11 cellular contexts compared by ENCODE assay signal in the genomic region with DNA sequence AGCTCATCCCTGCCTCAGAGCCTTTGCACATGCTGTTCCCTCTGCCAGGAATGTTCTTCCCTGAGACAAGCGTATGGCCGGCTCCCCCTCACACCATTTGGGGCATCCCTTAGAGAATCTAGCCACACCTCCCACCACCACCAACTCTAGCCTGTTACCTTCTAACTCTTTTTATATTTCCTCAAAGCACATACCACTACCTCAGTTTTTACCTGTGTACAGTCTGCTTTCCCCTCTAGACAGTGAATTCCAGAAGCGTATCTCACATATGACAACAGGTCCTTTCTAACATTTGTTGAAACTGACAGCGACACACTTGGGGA.
DNase-seq lines count a peak whose midpoint lies in the region; ATAC-seq and TF ChIP-seq lines count a peak whose summit lies in the region.
"Had no signal": no experiment of that assay in that cellular context is flagged by ENCODE, and none has a peak within 500 bp of the region (broad histone marks: within the 10 kb centered on the region; RNA-seq: fewer than 3 reads in every experiment).

No MANE protein-coding gene starts in this region.

- no peaks in the 10 kb centered on the region for H3K27me3 Mint-ChIP-seq in activated naive CD8-positive, alpha-beta T cell treated with anti-CD3 and anti-CD28 coated beads, Interleukin-2, amount 50 U/mL, for 24 hours

- H3K36me3 ChIP-seq in lung (ENCODE audit: control insufficient read depth in 2 of 2, insufficient read depth in 2 of 2, low read length in 2 of 2), result no peaks in the 10 kb centered on the region

- peak overlapping the region; percentile 35 for H3K4me3 Mint-ChIP-seq in activated naive CD8-positive, alpha-beta T cell treated with anti-CD3 and anti-CD28 coated beads, Interleukin-2, amount 50 U/mL, for 24 hours

- H3K9me3 ChIP-seq in lung (ENCODE audit: control insufficient read depth in 2 of 2, insufficient read depth in 1 of 2, low read length in 1 of 2), result no peaks in the 10 kb centered on the region

- DNase-seq in activated naive CD8-positive, alpha-beta T cell treated with anti-CD3 and anti-CD28 coated beads, Interleukin-2, amount 50 U/mL, for 24 hours, result no peak
- DNase-seq in lung (ENCODE audit: low spot score), result no peak
- DNase-seq in substantia nigra (lab: John Stamatoyannopoulos, UW), result no peak
- no peak for DNase-seq in GOT3 (lab: John Stamatoyannopoulos, UW)
- no peak for DNase-seq in NCI-H2107 (lab: John Stamatoyannopoulos, UW)
- no peak for DNase-seq in NCI-H748 treated with DMSO at 0.1 percent for 48 hours (lab: John Stamatoyannopoulos, UW)
- DNase-seq: EL; midbrain; NCI-H510A; stimulated activated CD4-positive, alpha-beta T cell treated with anti-CD3 and anti-CD28 coated beads, Interleukin-4, amount 100 ng/mL, for 4 hours had no signal

- peak; percentile 6 for ATAC-seq in GM18502 (IDR thresholded peaks at IDR 0.05; ENCODE audit: poor library complexity, unreplicated experiment)
- no peak for ATAC-seq in activated naive CD8-positive, alpha-beta T cell treated with anti-CD3 and anti-CD28 coated beads, Interleukin-2, amount 50 U/mL, for 24 hours
- no peak for ATAC-seq in lung (ENCODE audit: insufficient read depth, low FRiP score)

- TF ChIP-seq CTCF in lung (IDR thresholded peaks at IDR 0.05; ENCODE audit: control extremely low read depth, extremely low read depth), result no peak

- H3K27ac ChIP-seq in lung (ENCODE audit: low read depth in 1 of 2, low read length in 1 of 2) (peak overlapping the region; percentile 67 to 86), substantia nigra (ENCODE audit: low read depth, low read length, poor library complexity, severe bottlenecking) (peak overlapping the region; percentile 16)

- H3K4me1 ChIP-seq in lung (ENCODE audit: control insufficient read depth in 2 of 2, insufficient read depth in 2 of 2, low read length in 2 of 2), result peaks cover 37 to 59% of the 10 kb centered on the region in 2 donors

- peaks cover 71% of the 10 kb centered on the region for H3K4me1 Mint-ChIP-seq in activated naive CD8-positive, alpha-beta T cell treated with anti-CD3 and anti-CD28 coated beads, Interleukin-2, amount 50 U/mL, for 24 hours

- no peak overlapping the region for H3K4me3 ChIP-seq in lung

- H3K27me3 ChIP-seq in lung (ENCODE audit: control insufficient read depth, insufficient read depth), result no peaks in the 10 kb centered on the region

- peaks cover 4% of the 10 kb centered on the region for H3K36me3 Mint-ChIP-seq in activated naive CD8-positive, alpha-beta T cell treated with anti-CD3 and anti-CD28 coated beads, Interleukin-2, amount 50 U/mL, for 24 hours (ENCODE audit: low read depth)

- 95 to 99% methylated on average over 4 of the region's 4 CpGs for WGBS in lung, 2 donors

- no peaks in the 10 kb centered on the region for H3K9me3 Mint-ChIP-seq in activated naive CD8-positive, alpha-beta T cell treated with anti-CD3 and anti-CD28 coated beads, Interleukin-2, amount 50 U/mL, for 24 hours

- peak overlapping the region; percentile 90 for H3K27ac Mint-ChIP-seq in activated naive CD8-positive, alpha-beta T cell treated with anti-CD3 and anti-CD28 coated beads, Interleukin-2, amount 50 U/mL, for 24 hours
